In genomic region chr12:77767335-77767734, GRCh38 we compare ENCODE assay signal across 21 cellular contexts.
DNase-seq lines count a peak whose midpoint lies in the region; ATAC-seq, FAIRE-seq and TF ChIP-seq lines count a peak whose summit lies in the region.
"Had no signal": no experiment of that assay in that cellular context is flagged by ENCODE, and none has a peak within 500 bp of the region (broad histone marks: within the 10 kb centered on the region; RNA-seq: fewer than 3 reads in every experiment).

No MANE protein-coding gene starts in this region.

- ATAC-seq in sciatic nerve, result peak; percentile 41
- no peak for ATAC-seq in activated naive CD4-positive, alpha-beta T cell treated with anti-CD3 and anti-CD28 coated beads, Interleukin-2, amount 50 U/mL, for 72 hours

- DNase-seq in kidney (peak; percentile 43), sciatic nerve (ENCODE audit: low spot score) (no peak), D721Med (ENCODE audit: insufficient read length, low spot score) (no peak), MV-4-11 (lab: John Stamatoyannopoulos, UW) (no peak)
- DNase-seq in activated naive CD4-positive, alpha-beta T cell treated with anti-CD3 and anti-CD28 coated beads, Interleukin-2, amount 50 U/mL, for 72 hours (ENCODE audit: low spot score in 2 of 2), result no peak
- DNase-seq: 8988T; ACHN; BE2C; C1 segment of cervical spinal cord; CD4-positive, alpha-beta memory T cell; CD4-positive, CD25-positive, alpha-beta regulatory T cell; CD8-positive, alpha-beta memory T cell; COR-L47; DMS79 treated with DMSO at 0.1 percent for 48 hours; GF-D8 had no signal

- intact Hi-C loops in kidney (cut with DNase I), result no loop called here
- intact Hi-C loops in sciatic nerve (cut with DNase I), result no loop called here

- H3K9me3 Mint-ChIP-seq in activated naive CD4-positive, alpha-beta T cell treated with anti-CD3 and anti-CD28 coated beads, Interleukin-2, amount 50 U/mL, for 72 hours, result peaks cover 21 to 24% of the 10 kb centered on the region in 2 donors

- H3K36me3 ChIP-seq in kidney (ENCODE audit: control insufficient read depth in 1 of 2, insufficient read depth in 2 of 2, low read length in 2 of 2), result no peaks in the 10 kb centered on the region
- H3K36me3 ChIP-seq: BE2C, BLaER1 had no signal

- H3K9me3 ChIP-seq in kidney (ENCODE audit: control insufficient read depth in 1 of 2, low read length in 2 of 2), result no peaks in the 10 kb centered on the region
- H3K9me3 ChIP-seq: BE2C had no signal

- H3K27ac ChIP-seq in kidney (ENCODE audit: low read depth in 2 of 2, low read length in 2 of 2), result no peak overlapping the region
- H3K27ac ChIP-seq: BLaER1 had no signal

- no peak overlapping the region for H3K27ac Mint-ChIP-seq in activated naive CD4-positive, alpha-beta T cell treated with anti-CD3 and anti-CD28 coated beads, Interleukin-2, amount 50 U/mL, for 72 hours
- H3K27ac Mint-ChIP-seq: CD14-positive monocyte; CD4-positive, alpha-beta memory T cell; CD4-positive, CD25-positive, alpha-beta regulatory T cell; CD8-positive, alpha-beta memory T cell had no signal

- H3K4me1 ChIP-seq in kidney (ENCODE audit: control insufficient read depth in 1 of 2, insufficient read depth in 1 of 2, low read depth in 1 of 2, low read length in 2 of 2), result no peaks in the 10 kb centered on the region
- H3K4me1 ChIP-seq: BE2C, BLaER1 had no signal

- H3K4me3 ChIP-seq in kidney (ENCODE audit: low read length in 2 of 2), result no peak overlapping the region
- H3K4me3 ChIP-seq: BLaER1 had no signal

- H3K9ac ChIP-seq in kidney (ENCODE audit: low read length in 2 of 2), result no peak overlapping the region
- H3K9ac ChIP-seq: BLaER1 had no signal

- FAIRE-seq in kidney (lab: Jason Lieb, UNC) (no peak), D721Med (lab: Jason Lieb, UNC) (no peak)
- FAIRE-seq: A204.1, G401.6, GM12891, GM19239 had no signal

- TF ChIP-seq CTCF in kidney (IDR thresholded peaks at IDR 0.05; ENCODE audit: borderline replicate concordance, extremely low read depth, insufficient read depth) (no peak), D721Med (IDR thresholded peaks at IDR 0.05; ENCODE audit: insufficient read depth, missing control alignments) (no peak)

- peaks cover 4 to 5% of the 10 kb centered on the region in 2 donors for H3K36me3 Mint-ChIP-seq in activated naive CD4-positive, alpha-beta T cell treated with anti-CD3 and anti-CD28 coated beads, Interleukin-2, amount 50 U/mL, for 72 hours
- H3K36me3 Mint-ChIP-seq: CD14-positive monocyte; CD4-positive, alpha-beta memory T cell; CD4-positive, CD25-positive, alpha-beta regulatory T cell; CD8-positive, alpha-beta memory T cell had no signal
